ENCODE assay signal across 8 cellular contexts in genomic region chr3:138941259-138941885, GRCh38. TPM values are rescaled to one million over a fixed set of nuclear protein-coding genes. Genes with fewer than 3 reads are reported as not detected.
DNase-seq lines count a peak whose midpoint lies in the region; ATAC-seq, FAIRE-seq and TF ChIP-seq lines count a peak whose summit lies in the region.

No MANE protein-coding gene starts in this region.

- TF ChIP-seq RAD21 in A549 (conservative IDR thresholded peaks at IDR 0.05 in 1 of 2, IDR thresholded peaks at IDR 0.05 in 1 of 2), result peak; percentile 44 to 50

- H3K4me1 ChIP-seq in A549, result no peaks in the 10 kb centered on the region; the same call in 2 of the 3 replicates

- ATAC-seq in A549 (peak; percentile 51 to 83; a peak in 5 of 6 replicates), HG03039 (IDR thresholded peaks at IDR 0.05; ENCODE audit: unreplicated experiment) (no peak)

- no peak for FAIRE-seq in A549 (lab: Jason Lieb, UNC)

- H3K9me3 ChIP-seq in A549, result no peaks in the 10 kb centered on the region

- no peak for TF ChIP-seq POLR2A in A549 (IDR thresholded peaks at IDR 0.05; ENCODE audit: low read length)

- WGBS in A549 (ENCODE audit: missing lambda C conversion rate), result 40% methylated on average over 6 of the region's 7 CpGs

- peak; percentile 55 for TF ChIP-seq CTCF in A549 (IDR thresholded peaks at IDR 0.05)
- TF ChIP-seq CTCF in epithelial cell of esophagus (IDR thresholded peaks at IDR 0.05; ENCODE audit: insufficient read depth, low read depth, low read length, missing control alignments), result peak; percentile 48

- POLR2A ChIA-PET in A549 (lab: Yijun Ruan, JAX), result no interaction called here

- no peak overlapping the region for H3K4me3 ChIP-seq in A549
- no peak overlapping the region for H3K4me3 ChIP-seq in epithelial cell of esophagus (ENCODE audit: low read length)

- H3K27ac ChIP-seq in A549, result no peak overlapping the region

- CTCF ChIA-PET in A549 (lab: Yijun Ruan, JAX), result interaction anchor here (0.6 to 2.2 kb wide), 12 partner anchors 11 to 409 kb away, joined by 3 to 14 read pairs (median 4); no protein-coding TSS in a partner anchor

- no peak overlapping the region for H3K4me2 ChIP-seq in A549

- no peak for TF ChIP-seq EP300 in A549 (IDR thresholded peaks at IDR 0.05)

- DNase-seq in A549 (ENCODE audit: low read depth in 1 of 2, low spot score in 1 of 2) (peak; percentile 57 to 62), EH (ENCODE audit: low read depth) (peak; percentile 59), NCI-H526 (lab: John Stamatoyannopoulos, UW) (peak; percentile 26 to 77), epithelial cell of esophagus (ENCODE audit: low read depth) (peak; percentile 65), NCI-H1436 treated with DMSO at 0.1 percent for 48 hours (lab: John Stamatoyannopoulos, UW) (no peak), NCI-H187 (lab: John Stamatoyannopoulos, UW) (no peak)
- peak; percentile 24 for DNase-seq in stimulated activated CD4-positive, alpha-beta T cell treated with anti-CD3 and anti-CD28 coated beads, Interleukin-4, amount 100 ng/mL, for 24 hours

TF ChIP-seq in A549, 52 proteins besides CTCF, POLR2A, EP300 and RAD21:
- no peak for TF ChIP-seq RNF2 (IDR thresholded peaks at IDR 0.05; ENCODE audit: borderline replicate concordance, low read depth)
- TF ChIP-seq SMC3 (IDR thresholded peaks at IDR 0.05), result peak; percentile 72

RNA-seq across cellular contexts. Expression of gene FOXL2, which starts 5.6 kb away (rescaled TPM):
- polyA plus RNA-seq in A549 (2011; rRNA removed), result 0.90 and 1.2 TPM in 2 replicates
- 1.7 and 2.8 TPM in 2 replicates for polyA plus RNA-seq in A549 (2012; cell fraction: cytosol; rRNA removed)
- polyA plus RNA-seq in A549 (2012; cell fraction: nucleus; rRNA removed), result 2.6 and 3.0 TPM in 2 replicates
- polyA plus RNA-seq in A549 (2017; fragmentation: RNase III; extraction: RNeasy Plus Mini Kit Qiagen cat#74134 plus additional on column Dnase treatment), result 2.7 to 3.6 TPM (median 3.1 TPM) in 3 replicates
- polyA minus RNA-seq in A549 (2011; rRNA and poly(A)+ RNA removed), result 0.91 and 1.0 TPM in 2 replicates

RNA-seq across cellular contexts. Expression of gene FOXL2NB, which starts 5.6 kb away (rescaled TPM):
- polyA plus RNA-seq in A549 (2011; rRNA removed), result 2.2 and 2.3 TPM in 2 replicates
- polyA plus RNA-seq in A549 (2012; cell fraction: cytosol; rRNA removed), result 1.2 and 2.0 TPM in 2 replicates
- polyA plus RNA-seq in A549 (2012; cell fraction: nucleus; rRNA removed), result 4.4 and 4.9 TPM in 2 replicates
- polyA plus RNA-seq in A549 (2017; fragmentation: RNase III; extraction: RNeasy Plus Mini Kit Qiagen cat#74134 plus additional on column Dnase treatment), result 2.6 to 3.5 TPM (median 3.2 TPM) in 3 replicates
- 1.9 and 3.3 TPM in 2 replicates for polyA minus RNA-seq in A549 (2011; rRNA and poly(A)+ RNA removed)

Comparison
In these comparisons a context has a peak if more than half of its experiments do, and no peak if none do; other contexts are left out.
1. DNase-seq: peak in A549 (2 of 2), EH (single experiment), NCI-H526 (2 of 2), epithelial cell of esophagus (single experiment) and stimulated activated CD4-positive, alpha-beta T cell treated with anti-CD3 and anti-CD28 coated beads, Interleukin-4, amount 100 ng/mL, for 24 hours (single experiment); none in NCI-H1436 treated with DMSO at 0.1 percent for 48 hours (single experiment) and NCI-H187 (0 of 2).